In genomic region chr2:224485081-224486014, GRCh38 we compare ENCODE assay signal across 8 cellular contexts.
DNase-seq lines count a peak whose midpoint lies in the region; ATAC-seq and TF ChIP-seq lines count a peak whose summit lies in the region.
"Not testable (repeated sequence)": the region's sequence is repeated elsewhere in the genome, so short reads cannot be mapped to it uniquely, and the experiment has no call there.

No MANE protein-coding gene starts in this region.

- H4K8ac ChIP-seq in IMR-90 (ENCODE audit: low read depth in 2 of 2, low read length in 2 of 2) = peak overlapping the region in 1 of 2 experiments; percentile 84; a peak in 2 of 4 replicates

- POLR2A ChIA-PET in IMR-90 (lab: Charles Lee; ENCODE audit: unreplicated experiment) = interaction anchor here (0.7 kb wide), 1 partner anchor 36 kb away, joined by 3 read pairs; no protein-coding TSS in a partner anchor
- POLR2A ChIA-PET in Panc1 (lab: Charles Lee) = not testable (repeated sequence)

- not testable (repeated sequence) for H3K9me3 ChIP-seq in IMR-90 (ENCODE audit: control insufficient read depth, insufficient read depth, low read length); Panc1 (ENCODE audit: control insufficient read depth, insufficient read depth, low read depth, low read length); vagina

- DNase-seq in DMS79 (lab: John Stamatoyannopoulos, UW) = peak; percentile 14
- DNase-seq in IMR-90 = peak; percentile 96
- DNase-seq in Panc1 (ENCODE audit: low read depth, low spot score) = peak; percentile 91
- peak; percentile 97 for DNase-seq in astrocyte of the hippocampus (ENCODE audit: low read depth, low spot score)
- DNase-seq in fibroblast of pulmonary artery (ENCODE audit: low read depth) = peak; percentile 93
- DNase-seq in left colon = peak; percentile 89 to 94
- DNase-seq in posterior vena cava (ENCODE audit: low spot score) = peak; percentile 69
- not testable (repeated sequence) for DNase-seq in vagina (ENCODE audit: extremely low spot score in 2 of 2)

- peak overlapping the region; percentile 72 for H2AK5ac ChIP-seq in IMR-90 (ENCODE audit: low read depth, low read length)

- peak overlapping the region; percentile 92 for H2BK5ac ChIP-seq in IMR-90 (ENCODE audit: low read depth, low read length, poor library complexity, severe bottlenecking)

- H3K4ac ChIP-seq in IMR-90 (ENCODE audit: low read depth, low read length) = peak overlapping the region; percentile 92

- peak overlapping the region; percentile 87 for H4K91ac ChIP-seq in IMR-90 (ENCODE audit: insufficient read depth, low read depth, low read length)

- not testable (repeated sequence) for H3K4me3 ChIP-seq in IMR-90 (ENCODE audit: insufficient read depth, low read depth, low read length); fibroblast of pulmonary artery (replicated peaks; ENCODE audit: low read depth, low read length)
- H3K4me3 ChIP-seq in Panc1 (ENCODE audit: low read depth in 2 of 2, low read length in 2 of 2) (peak overlapping the region in 1 of 2 experiments; percentile 33; a peak in 2 of 4 replicates), vagina (peak overlapping the region in 1 of 2 donors; percentile 9)

- H4K20me1 ChIP-seq in IMR-90 (ENCODE audit: insufficient read depth, low read length) = not testable (repeated sequence)

- peak overlapping the region; percentile 85 for H4K5ac ChIP-seq in IMR-90 (ENCODE audit: low read depth, low read length)

- peak overlapping the region; percentile 81 for H2BK20ac ChIP-seq in IMR-90 (ENCODE audit: low read depth, low read length)

- peaks cover 9 to 25% of the 10 kb centered on the region in 2 experiments; a peak in 3 of 4 replicates for H3K79me1 ChIP-seq in IMR-90 (ENCODE audit: low read depth in 1 of 2, low read length in 2 of 2)

- dilution Hi-C loops in IMR-90 (cut with HindIII; ENCODE audit: low sequenced_read_pairs, unreplicated experiment) = not testable (repeated sequence)

- WGBS in IMR-90 (ENCODE audit: extremely low coverage in 2 of 2, insufficient read length in 1 of 2), 2 experiments = 70% methylated on average over 4 of the region's 18 CpGs; no CpG with 5 or more reads in 1 of the 2 experiments

- H3K27me3 ChIP-seq in IMR-90 (ENCODE audit: control insufficient read depth, insufficient read depth, low read length); Panc1 (ENCODE audit: control insufficient read depth, insufficient read depth, low read length); vagina: not testable (repeated sequence)

- in situ Hi-C loops in IMR-90 (cut with MboI; ENCODE audit: low sequenced_read_pairs); Panc1 (cut with HindIII; ENCODE audit: low pct_unique_long_range_greater_than_20kb, low sequenced_read_pairs): not testable (repeated sequence)

- H2BK15ac ChIP-seq in IMR-90 (ENCODE audit: low read depth, low read length) = peak overlapping the region; percentile 42; the same call in 2 of the 3 replicates

- H2AK9ac ChIP-seq in IMR-90 (replicated peaks; ENCODE audit: low read depth, low read length, poor library complexity) = peak overlapping the region; percentile 96

- H3K36me3 ChIP-seq in IMR-90 (ENCODE audit: control insufficient read depth, insufficient read depth, low read length); vagina: not testable (repeated sequence)
- H3K36me3 ChIP-seq in Panc1 (ENCODE audit: control insufficient read depth, insufficient read depth, low read length) = peaks cover 19% of the 10 kb centered on the region

- H3K9me1 ChIP-seq in IMR-90 (ENCODE audit: insufficient read depth, low read length) = not testable (repeated sequence)

- intact Hi-C loops in IMR-90 (cut with micrococcal nuclease) = loop anchor here (2.0 kb wide), 1 partner anchor 99 kb away; the partner anchor contains the start of gene CUL3
- intact Hi-C loops in Panc1 (cut with micrococcal nuclease; ENCODE audit: unreplicated experiment); left colon (cut with DNase I, micrococcal nuclease); posterior vena cava (cut with DNase I); vagina (cut with DNase I): not testable (repeated sequence)

- ATAC-seq in IMR-90 (ENCODE audit: low read depth) (peak; percentile 98), Panc1 (peak; percentile 99), left colon (peak; percentile 99)

- not testable (repeated sequence) for H3K4me1 ChIP-seq in IMR-90 (ENCODE audit: control insufficient read depth, insufficient read depth, low read length)
- peaks cover 28% of the 10 kb centered on the region for H3K4me1 ChIP-seq in Panc1 (ENCODE audit: control insufficient read depth, insufficient read depth, low read length)
- H3K4me1 ChIP-seq in vagina = peaks cover 24% of the 10 kb centered on the region

- H3K14ac ChIP-seq in IMR-90 (replicated peaks; ENCODE audit: low read depth, low read length) = peak overlapping the region; percentile 79

- H2BK120ac ChIP-seq in IMR-90 (ENCODE audit: low read depth, low read length) = peak overlapping the region; percentile 90

- peak overlapping the region; percentile 72 for H2AFZ ChIP-seq in IMR-90 (replicated peaks; ENCODE audit: low read length, poor library complexity)

- H3K4me2 ChIP-seq in IMR-90 (ENCODE audit: low read depth, low read length) = peak overlapping the region; percentile 55

- peak overlapping the region; percentile 47 for H3K23ac ChIP-seq in IMR-90 (ENCODE audit: low read depth, low read length)

- H3K18ac ChIP-seq in IMR-90 (ENCODE audit: low read depth, low read length) = peak overlapping the region; percentile 92

- H3K56ac ChIP-seq in IMR-90 (ENCODE audit: extremely low read depth, insufficient read depth, low read length) = peak overlapping the region; percentile 52; the same call in 1 of the 2 replicates

- peak; percentile 19; the same call in 1 of the 2 replicates for TF ChIP-seq RAD21 in IMR-90 (IDR thresholded peaks at IDR 0.05; ENCODE audit: low read length)

- H3K27ac ChIP-seq in IMR-90 (ENCODE audit: insufficient read depth, low read length) (peak overlapping the region; percentile 66), Panc1 (ENCODE audit: low read length) (peak overlapping the region; percentile 82), vagina (peak overlapping the region; percentile 11)

- TF ChIP-seq POLR2A in IMR-90 (IDR thresholded peaks at IDR 0.05; ENCODE audit: low read depth, low read length); vagina (IDR thresholded peaks at IDR 0.05): not testable (repeated sequence)

- CTCF ChIA-PET in IMR-90 (lab: Yijun Ruan, JAX); Panc1 (lab: Charles Lee): not testable (repeated sequence)

- H3K9ac ChIP-seq in IMR-90 (ENCODE audit: low read depth, low read length) = not testable (repeated sequence)

- not testable (repeated sequence) for TF ChIP-seq CTCF in IMR-90 (conservative IDR thresholded peaks at IDR 0.05; ENCODE audit: low read depth, low read length); Panc1 (IDR thresholded peaks at IDR 0.05); fibroblast of pulmonary artery (IDR thresholded peaks at IDR 0.05; ENCODE audit: low read length, missing control alignments); vagina (IDR thresholded peaks at IDR 0.05)

- not testable (repeated sequence) for BruUV-seq in IMR-90 (replicated peaks; lab: Mats Ljungman, UMichigan); Panc1 (replicated peaks; lab: Mats Ljungman, UMichigan)

TF ChIP-seq in IMR-90, 13 proteins besides CTCF, POLR2A, EP300 and RAD21:
- TF ChIP-seq MAFK (IDR thresholded peaks at IDR 0.05; ENCODE audit: low read depth, low read length) (peak; percentile 28), BHLHE40 (IDR thresholded peaks at IDR 0.05; ENCODE audit: low read depth, low read length) (0 out of 2 replicates have a peak, but pooled peaks have one; percentile 4), RCOR1 (IDR thresholded peaks at IDR 0.05; ENCODE audit: insufficient replicate concordance, low read length) (peak; percentile 45), MAZ (IDR thresholded peaks at IDR 0.05; ENCODE audit: borderline replicate concordance, low read depth, low read length) (0 out of 2 replicates have a peak, but pooled peaks have one; percentile 31)

Comparison
In these comparisons a context has a peak if more than half of its experiments do, and no peak if none do; other contexts are left out.
1. H3K27ac ChIP-seq: peak in every context shown above with its lines; median percentile 82 in Panc1; 66 in IMR-90; 11 in vagina.